12 cellular contexts compared by ENCODE assay signal in the genomic region with DNA sequence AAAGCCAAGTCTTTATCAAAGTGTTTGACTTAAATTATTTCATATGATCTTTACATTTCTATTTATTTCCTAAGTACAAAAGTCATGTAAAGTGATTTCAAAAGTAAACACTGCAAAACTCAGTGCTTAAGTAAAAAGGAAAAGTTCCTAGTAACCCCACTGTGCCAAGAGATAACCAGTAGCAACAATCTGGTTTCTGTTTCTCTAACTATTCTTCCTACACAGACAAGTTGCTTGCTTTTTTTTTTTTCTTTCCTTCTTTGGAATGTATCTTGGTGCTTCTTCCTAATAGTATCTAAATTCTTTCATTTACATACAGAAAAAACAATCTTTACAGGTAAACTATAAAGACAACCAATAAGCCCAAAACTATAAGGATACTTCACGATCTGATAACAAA. TPM values are rescaled to one million over a fixed set of nuclear protein-coding genes. Genes with fewer than 3 reads are reported as not detected.
DNase-seq lines count a peak whose midpoint lies in the region; ATAC-seq, FAIRE-seq and TF ChIP-seq lines count a peak whose summit lies in the region.
"Had no signal": no experiment of that assay in that cellular context is flagged by ENCODE, and none has a peak within 500 bp of the region (broad histone marks: within the 10 kb centered on the region; RNA-seq: fewer than 3 reads in every experiment).

No MANE protein-coding gene starts in this region.

- H3K27ac Mint-ChIP-seq in HFFc6, result peak overlapping the region; percentile 84
- no peak overlapping the region for H3K27ac Mint-ChIP-seq in astrocyte (ENCODE audit: unreplicated experiment)
- H3K27ac Mint-ChIP-seq: effector memory CD8-positive, alpha-beta T cell had no signal

- H3K4me1 ChIP-seq in astrocyte (ENCODE audit: insufficient read depth, low read length), result peaks cover 29% of the 10 kb centered on the region
- H3K4me1 ChIP-seq in lower lobe of right lung, result peaks cover 26% of the 10 kb centered on the region
- peaks cover 19 to 39% of the 10 kb centered on the region in 2 donors for H3K4me1 ChIP-seq in thoracic aorta (ENCODE audit: control insufficient read depth in 1 of 2, low read depth in 2 of 2)

- no peaks in the 10 kb centered on the region for H3K9me3 ChIP-seq in astrocyte (ENCODE audit: insufficient read depth, low read depth, low read length)
- H3K9me3 ChIP-seq in lower lobe of right lung, result no peaks in the 10 kb centered on the region
- no peaks in the 10 kb centered on the region for H3K9me3 ChIP-seq in thoracic aorta

- H3K9me3 Mint-ChIP-seq in HFFc6 (no peaks in the 10 kb centered on the region), astrocyte (ENCODE audit: unreplicated experiment) (no peaks in the 10 kb centered on the region)
- H3K9me3 Mint-ChIP-seq: effector memory CD8-positive, alpha-beta T cell had no signal

- intact Hi-C loops in lower lobe of right lung (cut with DNase I), result no loop called here

- H3K4me3 Mint-ChIP-seq in HFFc6, result peak overlapping the region; percentile 85
- peak overlapping the region; percentile 90 for H3K4me3 Mint-ChIP-seq in astrocyte (ENCODE audit: unreplicated experiment)
- H3K4me3 Mint-ChIP-seq: effector memory CD8-positive, alpha-beta T cell had no signal

- ATAC-seq in lower lobe of right lung, result no peak
- no peak for ATAC-seq in thoracic aorta (ENCODE audit: insufficient number of reproducible peaks, low FRiP score, low read depth)
- ATAC-seq in HG02571 (IDR thresholded peaks at IDR 0.05; ENCODE audit: unreplicated experiment), result no peak
- ATAC-seq: effector memory CD8-positive, alpha-beta T cell had no signal

- no peak for DNase-seq in HFFc6
- DNase-seq in astrocyte (ENCODE audit: low read depth), result peak; percentile 39
- no peak for DNase-seq in lower lobe of right lung
- DNase-seq in thoracic aorta (ENCODE audit: low spot score), result no peak
- no peak for DNase-seq in NCI-H2196 treated with DMSO at 0.1 percent for 48 hours (lab: John Stamatoyannopoulos, UW; ENCODE audit: unreplicated experiment)
- no peak for DNase-seq in stimulated activated CD4-positive, alpha-beta T cell treated with anti-CD3 and anti-CD28 coated beads, Interleukin-2, amount 100 ng/mL, for 24 hours
- DNase-seq: activated T-cell treated with anti-CD3 and anti-CD28 coated beads, Interleukin-2, amount 50 U/mL, for 1 hour; anterior cingulate cortex; COR-L47; effector memory CD8-positive, alpha-beta T cell; NCI-H2081 treated with DMSO at 0.1 percent for 48 hours had no signal

- FAIRE-seq in astrocyte (lab: Jason Lieb, UNC), result no peak

- H3K79me2 ChIP-seq in astrocyte (ENCODE audit: insufficient read depth, low read length), result peaks cover 10% of the 10 kb centered on the region

- H2AFZ ChIP-seq in astrocyte (ENCODE audit: low read depth, low read length), result no peak overlapping the region

- H4K20me1 ChIP-seq in astrocyte (ENCODE audit: insufficient read depth, low read length), result peaks cover 5% of the 10 kb centered on the region

- H3K27me3 Mint-ChIP-seq in HFFc6 (ENCODE audit: insufficient read depth), result peaks cover 18% of the 10 kb centered on the region
- H3K27me3 Mint-ChIP-seq in astrocyte (ENCODE audit: low read depth, unreplicated experiment), result no peaks in the 10 kb centered on the region

- H3K9ac ChIP-seq in astrocyte (ENCODE audit: low read length), result no peak overlapping the region

- H3K36me3 ChIP-seq in astrocyte (ENCODE audit: insufficient read depth, low read length) (no peaks in the 10 kb centered on the region), lower lobe of right lung (no peaks in the 10 kb centered on the region), thoracic aorta (no peaks in the 10 kb centered on the region)

- H3K36me3 Mint-ChIP-seq in HFFc6 (ENCODE audit: low read depth), result peaks cover 12% of the 10 kb centered on the region
- peaks cover 2% of the 10 kb centered on the region for H3K36me3 Mint-ChIP-seq in astrocyte (ENCODE audit: low read depth, unreplicated experiment)

- H3K27ac ChIP-seq in astrocyte (ENCODE audit: low read depth, low read length) (no peak overlapping the region), lower lobe of right lung (peak overlapping the region; percentile 89), thoracic aorta (peak overlapping the region; percentile 42 to 89)

- H3K4me3 ChIP-seq in astrocyte (ENCODE audit: insufficient read depth, low read depth, low read length) (no peak overlapping the region), lower lobe of right lung (peak overlapping the region; percentile 73), thoracic aorta (peak overlapping the region; percentile 11)

- TF ChIP-seq CTCF in HFFc6 (IDR thresholded peaks at IDR 0.05) (no peak), astrocyte (IDR thresholded peaks at IDR 0.05; ENCODE audit: insufficient read depth, low read depth, low read length) (no peak), lower lobe of right lung (IDR thresholded peaks at IDR 0.05) (no peak), thoracic aorta (IDR thresholded peaks at IDR 0.05) (no peak)

- no peaks in the 10 kb centered on the region for H3K27me3 ChIP-seq in astrocyte (ENCODE audit: insufficient read depth, low read length)
- peaks cover 10% of the 10 kb centered on the region for H3K27me3 ChIP-seq in lower lobe of right lung (ENCODE audit: low read depth)
- no peaks in the 10 kb centered on the region for H3K27me3 ChIP-seq in thoracic aorta (replicated peaks; ENCODE audit: insufficient read depth)

- peaks cover 60% of the 10 kb centered on the region for H3K4me1 Mint-ChIP-seq in HFFc6 (ENCODE audit: low read depth)
- peaks cover 49% of the 10 kb centered on the region for H3K4me1 Mint-ChIP-seq in astrocyte (ENCODE audit: low read depth, unreplicated experiment)

- H3K4me2 ChIP-seq in astrocyte (ENCODE audit: low read length), result peak overlapping the region; percentile 87

RNA-seq across cellular contexts. Expression of gene JCAD, which starts 3.1 kb away (rescaled TPM):
- 10 to 100 TPM; 27.7 to 54.4 (median 46.6) TPM for total RNA-seq in HFFc6 (2021; fragmentation: NEBNext Ultra II Directional; extraction: Animal tissue kit (Norgen Biotek cat#: 25700))
- total RNA-seq in astrocyte, result 27.3 and 29.0 TPM in 2 replicates
- total RNA-seq in lower lobe of right lung, result 101 TPM
- total RNA-seq in thoracic aorta, result 100 to 1,000 TPM in 1 of 2 donors, 10 to 100 TPM in 1; 46.3 to 103 TPM
